ENCODE assay signal across 10 cellular contexts in the genomic region with DNA sequence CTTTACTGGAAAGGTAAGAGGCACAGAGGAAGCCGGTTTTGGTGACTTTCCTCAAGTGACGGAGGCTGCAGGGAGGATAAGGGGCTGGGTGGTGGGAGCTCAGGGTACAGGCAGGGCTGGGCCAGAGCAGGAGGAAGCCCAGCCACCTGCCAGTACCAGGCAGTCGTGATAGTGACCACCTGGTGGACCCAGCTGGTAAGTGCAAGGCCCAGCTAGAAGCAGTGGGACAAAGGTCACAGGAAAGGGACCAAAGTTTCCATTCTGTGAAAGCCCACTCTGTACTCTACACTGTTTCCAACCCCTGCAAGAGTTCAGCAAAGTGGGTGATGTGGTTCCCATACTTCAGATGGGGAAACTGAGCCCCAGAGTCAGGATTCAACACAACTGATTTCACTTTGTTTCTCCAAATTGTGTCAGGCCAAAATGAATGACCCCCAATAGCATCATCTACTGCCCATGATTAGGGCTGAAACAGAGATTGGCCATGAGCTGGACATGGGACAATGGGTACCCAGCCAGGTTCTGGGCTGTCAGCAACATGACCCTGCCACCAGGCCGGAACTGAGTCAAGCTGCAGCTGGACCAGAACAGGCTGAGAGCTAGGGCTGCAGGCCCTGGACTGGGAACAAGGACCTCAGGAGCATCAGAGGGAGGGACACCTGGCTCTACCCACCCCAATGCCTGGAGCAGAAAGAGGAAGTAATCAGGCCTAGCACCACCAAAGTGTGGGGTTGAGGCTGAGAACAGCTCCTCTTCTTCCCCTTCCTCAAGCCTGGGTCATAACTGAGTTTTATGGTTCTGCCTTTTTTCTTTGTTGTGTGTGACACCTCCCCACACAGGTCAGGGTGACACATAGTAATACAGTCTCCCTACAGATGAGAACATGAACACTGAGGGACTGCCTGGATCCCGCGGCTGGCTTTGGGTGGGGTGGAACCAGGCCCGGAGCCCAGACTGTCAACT. TPM values are rescaled to one million over a fixed set of nuclear protein-coding genes. Genes with fewer than 3 reads are reported as not detected.
DNase-seq lines count a peak whose midpoint lies in the region; ATAC-seq, FAIRE-seq and TF ChIP-seq lines count a peak whose summit lies in the region.
"Had no signal": no experiment of that assay in that cellular context is flagged by ENCODE, and none has a peak within 500 bp of the region (broad histone marks: within the 10 kb centered on the region; RNA-seq: fewer than 3 reads in every experiment).

No MANE protein-coding gene starts in this region.

- H3K4me1 Mint-ChIP-seq in astrocyte (ENCODE audit: low read depth, unreplicated experiment): no peaks in the 10 kb centered on the region
- H3K4me1 Mint-ChIP-seq: CD4-positive, alpha-beta memory T cell had no signal

- peaks cover 5% of the 10 kb centered on the region for H3K36me3 Mint-ChIP-seq in astrocyte (ENCODE audit: low read depth, unreplicated experiment)
- H3K36me3 Mint-ChIP-seq: CD4-positive, alpha-beta memory T cell had no signal

- H3K9me3 Mint-ChIP-seq in astrocyte (ENCODE audit: unreplicated experiment): no peaks in the 10 kb centered on the region
- H3K9me3 Mint-ChIP-seq: CD4-positive, alpha-beta memory T cell had no signal

- H3K9ac ChIP-seq in astrocyte (ENCODE audit: low read length): no peak overlapping the region

- no peak overlapping the region for H3K4me3 Mint-ChIP-seq in astrocyte (ENCODE audit: unreplicated experiment)
- H3K4me3 Mint-ChIP-seq: CD4-positive, alpha-beta memory T cell had no signal

- H3K79me2 ChIP-seq in astrocyte (ENCODE audit: insufficient read depth, low read length): no peaks in the 10 kb centered on the region

- H2AFZ ChIP-seq in astrocyte (ENCODE audit: low read depth, low read length): no peak overlapping the region

- peaks cover 57% of the 10 kb centered on the region for H3K27me3 Mint-ChIP-seq in astrocyte (ENCODE audit: low read depth, unreplicated experiment)
- H3K27me3 Mint-ChIP-seq: CD4-positive, alpha-beta memory T cell had no signal

- peak; percentile 37 for TF ChIP-seq CTCF in astrocyte (IDR thresholded peaks at IDR 0.05; ENCODE audit: insufficient read depth, low read depth, low read length)

- peaks cover 9% of the 10 kb centered on the region for H3K27me3 ChIP-seq in astrocyte (ENCODE audit: insufficient read depth, low read length)

- ATAC-seq in HG02759 (IDR thresholded peaks at IDR 0.05; ENCODE audit: unreplicated experiment) (no peak), HG03457 (IDR thresholded peaks at IDR 0.05; ENCODE audit: unreplicated experiment) (no peak)

- no peak overlapping the region for H3K27ac ChIP-seq in astrocyte (ENCODE audit: low read depth, low read length)

- no peaks in the 10 kb centered on the region for H3K4me1 ChIP-seq in astrocyte (ENCODE audit: insufficient read depth, low read length)

- peak; percentile 31 for DNase-seq in NCI-H146 (lab: John Stamatoyannopoulos, UW)
- DNase-seq in NCI-H146 treated with DMSO at 0.1 percent for 48 hours (lab: John Stamatoyannopoulos, UW; ENCODE audit: unreplicated experiment): no peak
- DNase-seq in MV-4-11 (lab: John Stamatoyannopoulos, UW): peak; percentile 88
- no peak for DNase-seq in astrocyte (ENCODE audit: low read depth)
- DNase-seq in left kidney (ENCODE audit: low read depth, low spot score): peak; percentile 54
- DNase-seq in nucleus accumbens (lab: John Stamatoyannopoulos, UW): no peak

- no peaks in the 10 kb centered on the region for H3K9me3 ChIP-seq in astrocyte (ENCODE audit: insufficient read depth, low read depth, low read length)

- FAIRE-seq in astrocyte (lab: Jason Lieb, UNC): no peak
- FAIRE-seq: TTC549 had no signal

- H3K4me3 ChIP-seq in astrocyte (ENCODE audit: insufficient read depth, low read depth, low read length): no peak overlapping the region

- no peaks in the 10 kb centered on the region for H3K36me3 ChIP-seq in astrocyte (ENCODE audit: insufficient read depth, low read length)

- H3K27ac Mint-ChIP-seq in astrocyte (ENCODE audit: unreplicated experiment): no peak overlapping the region

- no peaks in the 10 kb centered on the region for H4K20me1 ChIP-seq in astrocyte (ENCODE audit: insufficient read depth, low read length)

- no peak overlapping the region for H3K4me2 ChIP-seq in astrocyte (ENCODE audit: low read length)

RNA-seq across cellular contexts. Expression of gene KCNN3, which starts 50.2 kb away (rescaled TPM):
- total RNA-seq in astrocyte: 0.46 and 0.66 TPM in 2 replicates

Comparison
In these comparisons a context has a peak if more than half of its experiments do, and no peak if none do; other contexts are left out.
1. DNase-seq: peak in NCI-H146 (single experiment), MV-4-11 (single experiment) and left kidney (single experiment); none in NCI-H146 treated with DMSO at 0.1 percent for 48 hours (single experiment), astrocyte (single experiment) and nucleus accumbens (0 of 56).